Comparison of ENCODE assay signal across 9 cellular contexts in the genomic region with DNA sequence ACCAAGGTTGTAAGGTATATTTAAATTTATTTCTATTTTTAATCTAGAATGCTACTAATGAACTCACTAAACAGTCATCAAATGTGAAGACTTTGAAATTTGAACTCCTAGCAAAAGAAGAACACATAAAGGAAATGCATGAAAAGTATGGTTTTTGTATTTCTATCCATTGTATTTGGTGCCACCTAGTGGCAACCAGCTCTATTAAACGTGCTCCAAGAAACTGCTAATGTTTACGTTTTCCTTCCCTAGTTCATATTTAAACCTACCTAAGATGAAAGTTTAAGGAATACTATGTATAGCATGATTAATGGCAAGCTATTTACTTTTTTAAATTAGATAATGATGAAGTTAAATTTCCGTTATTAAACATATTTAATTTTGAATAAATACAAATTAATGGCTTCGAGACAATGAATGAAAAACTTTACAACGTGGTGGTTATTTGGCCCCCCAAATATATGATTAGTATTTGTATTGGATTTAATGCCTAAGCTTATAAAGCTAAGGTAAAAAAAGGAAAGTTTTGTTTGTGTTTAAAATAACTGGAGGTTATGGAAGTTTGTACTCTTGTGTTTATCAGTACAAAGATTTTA.
DNase-seq lines count a peak whose midpoint lies in the region; ATAC-seq and TF ChIP-seq lines count a peak whose summit lies in the region.
"Had no signal": no experiment of that assay in that cellular context is flagged by ENCODE, and none has a peak within 500 bp of the region (broad histone marks: within the 10 kb centered on the region; RNA-seq: fewer than 3 reads in every experiment).

No MANE protein-coding gene starts in this region.

- H3K9me3 ChIP-seq in left ventricle myocardium inferior (replicated peaks): no peaks in the 10 kb centered on the region
- H3K9me3 ChIP-seq in smooth muscle cell (replicated peaks; ENCODE audit: low read depth): no peaks in the 10 kb centered on the region

- no peak overlapping the region for H2AFZ ChIP-seq in smooth muscle cell (ENCODE audit: low read depth)

- H3K4me3 ChIP-seq in left ventricle myocardium inferior: no peak overlapping the region
- H3K4me3 ChIP-seq in WI38 (ENCODE audit: low read depth, low read length): no peak overlapping the region
- H3K4me3 ChIP-seq in smooth muscle cell: no peak overlapping the region

- ATAC-seq in Right ventricle myocardium inferior: no peak

- no peak overlapping the region for H3K9ac ChIP-seq in smooth muscle cell (ENCODE audit: low read depth)

- no peaks in the 10 kb centered on the region for H3F3A ChIP-seq in smooth muscle cell (ENCODE audit: low read depth)

- TF ChIP-seq CTCF in left ventricle myocardium inferior (IDR thresholded peaks at IDR 0.05; ENCODE audit: borderline replicate concordance) (peak; percentile 81), WI38 (IDR thresholded peaks at IDR 0.05; ENCODE audit: low read depth, low read length) (peak; percentile 36; the same call in 1 of the 2 replicates), smooth muscle cell (IDR thresholded peaks at IDR 0.05; ENCODE audit: borderline replicate concordance, insufficient read depth, poor library complexity, severe bottlenecking) (peak; percentile 84)

- DNase-seq in left ventricle myocardium inferior (no peak), Right ventricle myocardium inferior (ENCODE audit: missing footprints) (no peak), HCEC 1CT (peak; percentile 61), NCI-H1694 treated with DMSO at 0.1 percent for 48 hours (lab: John Stamatoyannopoulos, UW) (peak; percentile 51), head of caudate nucleus (peak in 28 of 42 donors; percentile 6 to 77 (median 32)), smooth muscle cell (lab: John Stamatoyannopoulos, UW; ENCODE audit: unreplicated experiment) (no peak)
- no peak for DNase-seq in activated naive CD4-positive, alpha-beta T cell treated with anti-CD3 and anti-CD28 coated beads, Interleukin-2, amount 50 U/mL, for 16 hours

- H3K4me1 ChIP-seq in left ventricle myocardium inferior (no peaks in the 10 kb centered on the region), smooth muscle cell (ENCODE audit: low read depth) (no peaks in the 10 kb centered on the region)

- no peaks in the 10 kb centered on the region for H4K20me1 ChIP-seq in smooth muscle cell (ENCODE audit: low read depth)

- H3K27ac ChIP-seq in left ventricle myocardium inferior (replicated peaks) (no peak overlapping the region), smooth muscle cell (ENCODE audit: low read depth) (no peak overlapping the region)
- H3K27ac ChIP-seq: epithelial cell of prostate had no signal

- H3K27me3 ChIP-seq in left ventricle myocardium inferior (ENCODE audit: low read depth) (no peaks in the 10 kb centered on the region), smooth muscle cell (ENCODE audit: low read depth) (no peaks in the 10 kb centered on the region)

- 44% methylated on average over 5 of the region's 5 CpGs for WGBS in smooth muscle cell (ENCODE audit: low lambda C conversion rate)

- no peaks in the 10 kb centered on the region for H3K79me2 ChIP-seq in smooth muscle cell (ENCODE audit: low read depth)

- intact Hi-C loops in left ventricle myocardium inferior (cut with micrococcal nuclease): loop anchor here (5.0 kb wide), 1 partner anchor 346 kb away; no protein-coding TSS in a partner anchor
- intact Hi-C loops in Right ventricle myocardium inferior (cut with DNase I): loop anchor here (2.0 to 10.0 kb wide), 3 partner anchors 346 to 1588 kb away; no protein-coding TSS in a partner anchor
- intact Hi-C loops in head of caudate nucleus (cut with DNase I): no loop called here

- no peak overlapping the region for H3K4me2 ChIP-seq in smooth muscle cell

- peaks cover 19% of the 10 kb centered on the region for H3K36me3 ChIP-seq in left ventricle myocardium inferior
- no peaks in the 10 kb centered on the region for H3K36me3 ChIP-seq in smooth muscle cell (ENCODE audit: low read depth)

Comparison
In these comparisons a context has a peak if more than half of its experiments do, and no peak if none do; other contexts are left out.
1. DNase-seq: peak in HCEC 1CT (single experiment), NCI-H1694 treated with DMSO at 0.1 percent for 48 hours (single experiment) and head of caudate nucleus (28 of 42); none in left ventricle myocardium inferior (single experiment), Right ventricle myocardium inferior (single experiment), smooth muscle cell (single experiment) and activated naive CD4-positive, alpha-beta T cell treated with anti-CD3 and anti-CD28 coated beads, Interleukin-2, amount 50 U/mL, for 16 hours (single experiment).
2. Peak in every context shown above with its lines, with median percentiles within 50 percentile points of each other: CTCF ChIP-seq.